ENCODE assay signal across 17 cellular contexts in the genomic region with DNA sequence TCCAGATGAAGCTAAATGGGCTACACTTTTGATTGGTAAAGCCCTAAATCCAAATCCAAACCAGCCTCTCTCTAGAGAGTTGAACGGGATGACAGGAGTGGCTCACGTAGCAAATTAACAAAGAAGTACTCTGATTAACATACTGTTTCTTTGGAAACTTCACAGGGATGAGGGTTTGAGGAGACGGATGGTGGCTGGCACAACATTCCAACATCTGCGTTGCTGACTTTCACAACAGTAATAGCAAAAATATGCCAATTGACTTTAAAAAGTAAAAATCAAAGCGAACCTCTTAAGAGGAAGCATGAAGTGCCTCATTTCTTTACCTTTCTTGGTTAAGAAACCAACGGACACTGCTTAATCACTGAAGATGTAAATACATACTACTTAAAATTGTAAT.
A peak's percentile ranks its signal among the peaks of the same experiment; 100 is the strongest.
DNase-seq lines count a peak whose midpoint lies in the region; ATAC-seq and TF ChIP-seq lines count a peak whose summit lies in the region.
"Had no signal": no experiment of that assay in that cellular context is flagged by ENCODE, and none has a peak within 500 bp of the region (broad histone marks: within the 10 kb centered on the region; RNA-seq: fewer than 3 reads in every experiment).

No MANE protein-coding gene starts in this region.

- POLR2A ChIA-PET in WTC11 (lab: Charles Lee) = no interaction called here

- DNase-seq in AG08395 (ENCODE audit: low spot score) (peak; percentile 12), AG20443 (ENCODE audit: low spot score) (peak; percentile 15), WTC11 (ENCODE audit: low spot score) (no peak), memory B cell (ENCODE audit: low spot score in 2 of 2) (no peak), NOMO-1 treated with dmso at 0.1 percent for 144 hours (lab: John Stamatoyannopoulos, UW; ENCODE audit: unreplicated experiment) (no peak), GM13977 (ENCODE audit: low spot score) (no peak), NCI-H2081 (lab: John Stamatoyannopoulos, UW) (no peak)
- DNase-seq: Calu3; CD4-positive, alpha-beta memory T cell; DMS79 treated with DMSO at 0.1 percent for 48 hours; GF-D8; GOT3; H7; HFFc6; IMR-90 had no signal

- CTCF ChIA-PET in WTC11 (lab: Charles Lee) = no interaction called here

- in situ Hi-C loops in GM13977 (cut with MboI; ENCODE audit: low pct_unique_long_range_greater_than_20kb, low sequenced_read_pairs, unreplicated experiment) = no loop called here

- H3K36me3 Mint-ChIP-seq in WTC11 (peaks cover 6% of the 10 kb centered on the region), memory B cell (peaks cover 4% of the 10 kb centered on the region)

- H3K27me3 Mint-ChIP-seq in WTC11 (ENCODE audit: low read depth) = no peaks in the 10 kb centered on the region
- no peaks in the 10 kb centered on the region for H3K27me3 Mint-ChIP-seq in memory B cell
- H3K27me3 Mint-ChIP-seq: CD4-positive, alpha-beta memory T cell had no signal

- H3K4me3 Mint-ChIP-seq in WTC11 = no peak overlapping the region
- H3K4me3 Mint-ChIP-seq in memory B cell = no peak overlapping the region
- H3K4me3 Mint-ChIP-seq: CD14-positive monocyte; CD4-positive, alpha-beta memory T cell; HFFc6 had no signal

- TF ChIP-seq CTCF in WTC11 (IDR thresholded peaks at IDR 0.05) = no peak
- no peak for TF ChIP-seq CTCF in GM13977 (IDR thresholded peaks at IDR 0.05; ENCODE audit: extremely low read depth, insufficient read depth, missing control alignments)

- H3K27ac Mint-ChIP-seq in WTC11 (peak overlapping the region; percentile 57), memory B cell (peak overlapping the region; percentile 10)
- H3K27ac Mint-ChIP-seq: CD14-positive monocyte; CD4-positive, alpha-beta memory T cell; HFFc6 had no signal

- H3K9me3 Mint-ChIP-seq in WTC11 (no peaks in the 10 kb centered on the region), memory B cell (no peaks in the 10 kb centered on the region)
- H3K9me3 Mint-ChIP-seq: HFFc6 had no signal

- no peak for ATAC-seq in WTC11
- no peak for ATAC-seq in memory B cell (ENCODE audit: low read depth)
- ATAC-seq: HCT116 had no signal

- H3K4me1 Mint-ChIP-seq in WTC11 = peaks cover 31% of the 10 kb centered on the region
- H3K4me1 Mint-ChIP-seq in memory B cell = no peaks in the 10 kb centered on the region
- H3K4me1 Mint-ChIP-seq: CD14-positive monocyte had no signal

TF ChIP-seq in WTC11, 78 proteins besides CTCF, POLR2A, EP300 and RAD21:
- TF ChIP-seq ZNF121 (CRISPR knock-in tag; IDR thresholded peaks at IDR 0.05) (no peak), NFATC4 (CRISPR knock-in tag; IDR thresholded peaks at IDR 0.05) (no peak), MYBL2 (CRISPR knock-in tag; IDR thresholded peaks at IDR 0.05) (no peak), RORB (CRISPR knock-in tag; IDR thresholded peaks at IDR 0.05) (no peak)
- TF ChIP-seq, protein P1, sequence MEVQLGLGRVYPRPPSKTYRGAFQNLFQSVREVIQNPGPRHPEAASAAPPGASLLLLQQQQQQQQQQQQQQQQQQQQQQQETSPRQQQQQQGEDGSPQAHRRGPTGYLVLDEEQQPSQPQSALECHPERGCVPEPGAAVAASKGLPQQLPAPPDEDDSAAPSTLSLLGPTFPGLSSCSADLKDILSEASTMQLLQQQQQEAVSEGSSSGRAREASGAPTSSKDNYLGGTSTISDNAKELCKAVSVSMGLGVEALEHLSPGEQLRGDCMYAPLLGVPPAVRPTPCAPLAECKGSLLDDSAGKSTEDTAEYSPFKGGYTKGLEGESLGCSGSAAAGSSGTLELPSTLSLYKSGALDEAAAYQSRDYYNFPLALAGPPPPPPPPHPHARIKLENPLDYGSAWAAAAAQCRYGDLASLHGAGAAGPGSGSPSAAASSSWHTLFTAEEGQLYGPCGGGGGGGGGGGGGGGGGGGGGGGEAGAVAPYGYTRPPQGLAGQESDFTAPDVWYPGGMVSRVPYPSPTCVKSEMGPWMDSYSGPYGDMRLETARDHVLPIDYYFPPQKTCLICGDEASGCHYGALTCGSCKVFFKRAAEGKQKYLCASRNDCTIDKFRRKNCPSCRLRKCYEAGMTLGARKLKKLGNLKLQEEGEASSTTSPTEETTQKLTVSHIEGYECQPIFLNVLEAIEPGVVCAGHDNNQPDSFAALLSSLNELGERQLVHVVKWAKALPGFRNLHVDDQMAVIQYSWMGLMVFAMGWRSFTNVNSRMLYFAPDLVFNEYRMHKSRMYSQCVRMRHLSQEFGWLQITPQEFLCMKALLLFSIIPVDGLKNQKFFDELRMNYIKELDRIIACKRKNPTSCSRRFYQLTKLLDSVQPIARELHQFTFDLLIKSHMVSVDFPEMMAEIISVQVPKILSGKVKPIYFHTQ (CRISPR knock-in tag; IDR thresholded peaks at IDR 0.05) = no peak
- TF ChIP-seq, protein P2, sequence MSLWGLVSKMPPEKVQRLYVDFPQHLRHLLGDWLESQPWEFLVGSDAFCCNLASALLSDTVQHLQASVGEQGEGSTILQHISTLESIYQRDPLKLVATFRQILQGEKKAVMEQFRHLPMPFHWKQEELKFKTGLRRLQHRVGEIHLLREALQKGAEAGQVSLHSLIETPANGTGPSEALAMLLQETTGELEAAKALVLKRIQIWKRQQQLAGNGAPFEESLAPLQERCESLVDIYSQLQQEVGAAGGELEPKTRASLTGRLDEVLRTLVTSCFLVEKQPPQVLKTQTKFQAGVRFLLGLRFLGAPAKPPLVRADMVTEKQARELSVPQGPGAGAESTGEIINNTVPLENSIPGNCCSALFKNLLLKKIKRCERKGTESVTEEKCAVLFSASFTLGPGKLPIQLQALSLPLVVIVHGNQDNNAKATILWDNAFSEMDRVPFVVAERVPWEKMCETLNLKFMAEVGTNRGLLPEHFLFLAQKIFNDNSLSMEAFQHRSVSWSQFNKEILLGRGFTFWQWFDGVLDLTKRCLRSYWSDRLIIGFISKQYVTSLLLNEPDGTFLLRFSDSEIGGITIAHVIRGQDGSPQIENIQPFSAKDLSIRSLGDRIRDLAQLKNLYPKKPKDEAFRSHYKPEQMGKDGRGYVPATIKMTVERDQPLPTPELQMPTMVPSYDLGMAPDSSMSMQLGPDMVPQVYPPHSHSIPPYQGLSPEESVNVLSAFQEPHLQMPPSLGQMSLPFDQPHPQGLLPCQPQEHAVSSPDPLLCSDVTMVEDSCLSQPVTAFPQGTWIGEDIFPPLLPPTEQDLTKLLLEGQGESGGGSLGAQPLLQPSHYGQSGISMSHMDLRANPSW (CRISPR knock-in tag; conservative IDR thresholded peaks at IDR 0.05; ENCODE audit: low read depth) = no peak
- TF ChIP-seq, protein P3, sequence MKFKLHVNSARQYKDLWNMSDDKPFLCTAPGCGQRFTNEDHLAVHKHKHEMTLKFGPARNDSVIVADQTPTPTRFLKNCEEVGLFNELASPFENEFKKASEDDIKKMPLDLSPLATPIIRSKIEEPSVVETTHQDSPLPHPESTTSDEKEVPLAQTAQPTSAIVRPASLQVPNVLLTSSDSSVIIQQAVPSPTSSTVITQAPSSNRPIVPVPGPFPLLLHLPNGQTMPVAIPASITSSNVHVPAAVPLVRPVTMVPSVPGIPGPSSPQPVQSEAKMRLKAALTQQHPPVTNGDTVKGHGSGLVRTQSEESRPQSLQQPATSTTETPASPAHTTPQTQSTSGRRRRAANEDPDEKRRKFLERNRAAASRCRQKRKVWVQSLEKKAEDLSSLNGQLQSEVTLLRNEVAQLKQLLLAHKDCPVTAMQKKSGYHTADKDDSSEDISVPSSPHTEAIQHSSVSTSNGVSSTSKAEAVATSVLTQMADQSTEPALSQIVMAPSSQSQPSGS (CRISPR knock-in tag; IDR thresholded peaks at IDR 0.05; ENCODE audit: borderline replicate concordance, low read depth) = no peak
- TF ChIP-seq, protein P4, sequence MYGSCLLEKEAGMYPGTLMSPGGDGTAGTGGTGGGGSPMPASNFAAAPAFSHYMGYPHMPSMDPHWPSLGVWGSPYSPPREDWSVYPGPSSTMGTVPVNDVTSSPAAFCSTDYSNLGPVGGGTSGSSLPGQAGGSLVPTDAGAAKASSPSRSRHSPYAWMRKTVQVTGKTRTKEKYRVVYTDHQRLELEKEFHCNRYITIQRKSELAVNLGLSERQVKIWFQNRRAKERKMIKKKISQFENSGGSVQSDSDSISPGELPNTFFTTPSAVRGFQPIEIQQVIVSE (CRISPR knock-in tag; IDR thresholded peaks at IDR 0.05; ENCODE audit: borderline replicate concordance) = no peak
- TF ChIP-seq, protein P5, sequence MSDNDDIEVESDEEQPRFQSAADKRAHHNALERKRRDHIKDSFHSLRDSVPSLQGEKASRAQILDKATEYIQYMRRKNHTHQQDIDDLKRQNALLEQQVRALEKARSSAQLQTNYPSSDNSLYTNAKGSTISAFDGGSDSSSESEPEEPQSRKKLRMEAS (CRISPR knock-in tag; IDR thresholded peaks at IDR 0.05) = no peak

Comparison
In these comparisons a context has a peak if more than half of its experiments do, and no peak if none do; other contexts are left out.
1. DNase-seq: peak in AG08395 (single experiment) and AG20443 (single experiment); none in WTC11 (single experiment), memory B cell (0 of 2), NOMO-1 treated with dmso at 0.1 percent for 144 hours (single experiment), GM13977 (single experiment) and NCI-H2081 (0 of 2).